In genomic region chr3:183823963-183824362, GRCh38 we compare ENCODE assay signal across 10 cellular contexts. TPM values are rescaled to one million over a fixed set of nuclear protein-coding genes. Genes with fewer than 3 reads are reported as not detected.
DNase-seq lines count a peak whose midpoint lies in the region; ATAC-seq, FAIRE-seq and TF ChIP-seq lines count a peak whose summit lies in the region.
"Had no signal": no experiment of that assay in that cellular context is flagged by ENCODE, and none has a peak within 500 bp of the region (broad histone marks: within the 10 kb centered on the region; RNA-seq: fewer than 3 reads in every experiment).

No MANE protein-coding gene starts in this region.

- H3K79me2 ChIP-seq in SK-N-SH (ENCODE audit: insufficient read depth) (no peaks in the 10 kb centered on the region), mammary epithelial cell (ENCODE audit: insufficient read depth, low read length) (no peaks in the 10 kb centered on the region)

- TF ChIP-seq EP300 in SK-N-SH (IDR thresholded peaks at IDR 0.05; ENCODE audit: borderline replicate concordance in 1 of 2, low read depth in 1 of 2, low read length in 1 of 2), result no peak

- in situ Hi-C loops in mammary epithelial cell (cut with MboI; ENCODE audit: low sequenced_read_pairs in 2 of 2), result no loop called here
- in situ Hi-C loops in gastrocnemius medialis (cut with MboI; ENCODE audit: low sequenced_read_pairs in 4 of 4), result no loop called here

- H3K9me2 ChIP-seq in SK-N-SH, result no peaks in the 10 kb centered on the region

- no peaks in the 10 kb centered on the region for H3K9me3 ChIP-seq in SK-N-SH
- H3K9me3 ChIP-seq in mammary epithelial cell (replicated peaks; ENCODE audit: insufficient read depth, low read length), result no peaks in the 10 kb centered on the region
- no peaks in the 10 kb centered on the region for H3K9me3 ChIP-seq in gastrocnemius medialis
- no peaks in the 10 kb centered on the region for H3K9me3 ChIP-seq in pancreas

- H3K27me3 ChIP-seq in SK-N-SH (ENCODE audit: insufficient read depth) (no peaks in the 10 kb centered on the region), mammary epithelial cell (ENCODE audit: insufficient read depth, low read length) (no peaks in the 10 kb centered on the region), gastrocnemius medialis (no peaks in the 10 kb centered on the region), pancreas (no peaks in the 10 kb centered on the region)

- H4K20me1 ChIP-seq in SK-N-SH (ENCODE audit: insufficient read depth), result 0 out of 2 replicates have a peak, but pooled peaks cover 3% of the 10 kb centered on the region
- H4K20me1 ChIP-seq in mammary epithelial cell (ENCODE audit: insufficient read depth, low read length), result no peaks in the 10 kb centered on the region

- no peak overlapping the region for H3K27ac ChIP-seq in SK-N-SH (ENCODE audit: low read depth in 2 of 2, low read length in 1 of 2)
- no peak overlapping the region for H3K27ac ChIP-seq in mammary epithelial cell (ENCODE audit: insufficient read depth, low read depth, low read length)
- H3K27ac ChIP-seq in gastrocnemius medialis, result peak overlapping the region in 3 of 4 donors; percentile 57 to 69 (median 61)
- H3K27ac ChIP-seq in pancreas, result no peak overlapping the region

- DNase-seq in SK-N-SH (no peak), NCI-H345 (lab: John Stamatoyannopoulos, UW) (peak; percentile 67), mammary epithelial cell (no peak), gastrocnemius medialis (no peak), islet precursor cell (no peak), pancreas (no peak), GDM1 (lab: John Stamatoyannopoulos, UW) (no peak)
- DNase-seq: IMR-90 had no signal

- POLR2A ChIA-PET in SK-N-SH (lab: Yijun Ruan, JAX), result interaction anchor here (2.7 kb wide), 1 partner anchor 61 kb away, joined by 9 read pairs; the partner anchor contains the start of gene PARL

- no peak for TF ChIP-seq POLR2A in gastrocnemius medialis (IDR thresholded peaks at IDR 0.05)

- peaks cover 11% of the 10 kb centered on the region for H3F3A ChIP-seq in SK-N-SH (replicated peaks; ENCODE audit: insufficient read depth)

- H3K4me1 ChIP-seq in SK-N-SH (ENCODE audit: control insufficient read depth in 1 of 2, insufficient read depth in 2 of 2, low read depth in 1 of 2, low read length in 1 of 2) (peaks cover 0 to 22% of the 10 kb centered on the region in 2 experiments; a peak in 2 of 4 replicates), mammary epithelial cell (ENCODE audit: insufficient read depth, low read length) (peaks cover 28% of the 10 kb centered on the region), gastrocnemius medialis (peaks cover 23 to 29% of the 10 kb centered on the region in 2 donors), pancreas (peaks cover 0 to 7% (median 0%) of the 10 kb centered on the region in 3 donors)

- H3K36me3 ChIP-seq in SK-N-SH (replicated peaks in 1 of 2; ENCODE audit: control insufficient read depth in 1 of 2, insufficient read depth in 2 of 2, low read length in 1 of 2) (peaks cover 0 to 7% of the 10 kb centered on the region in 2 experiments), mammary epithelial cell (ENCODE audit: insufficient read depth, low read length) (no peaks in the 10 kb centered on the region), gastrocnemius medialis (no peaks in the 10 kb centered on the region), pancreas (no peaks in the 10 kb centered on the region)

- peak overlapping the region; percentile 61; a peak in 2 of 4 replicates for H3K4me3 ChIP-seq in SK-N-SH (ENCODE audit: low read depth in 2 of 2, low read length in 1 of 2)
- H3K4me3 ChIP-seq in mammary epithelial cell (replicated peaks in 1 of 3; ENCODE audit: insufficient read depth in 1 of 3, low read depth in 2 of 3, low read length in 3 of 3), result peak overlapping the region; percentile 48 to 86 (median 80)
- peak overlapping the region in 3 of 4 donors; percentile 52 to 71 (median 57) for H3K4me3 ChIP-seq in gastrocnemius medialis
- peak overlapping the region in 2 of 4 donors; percentile 66 to 84 for H3K4me3 ChIP-seq in pancreas

- TF ChIP-seq RAD21 in SK-N-SH (IDR thresholded peaks at IDR 0.05; ENCODE audit: low read length), result peak; percentile 15; the same call in 1 of the 2 replicates

- TF ChIP-seq CTCF in SK-N-SH (IDR thresholded peaks at IDR 0.05), result no peak
- TF ChIP-seq CTCF in mammary epithelial cell (conservative IDR thresholded peaks at IDR 0.05 in 1 of 2, IDR thresholded peaks at IDR 0.05 in 1 of 2; ENCODE audit: extremely low read depth in 1 of 2, insufficient read depth in 1 of 2, low read depth in 1 of 2, low read length in 2 of 2), result peak in 1 of 2 donors; percentile 32
- peak in 1 of 5 experiments; percentile 12 for TF ChIP-seq CTCF in gastrocnemius medialis (IDR thresholded peaks at IDR 0.05 in 4 of 5, conservative IDR thresholded peaks at IDR 0.05 in 1 of 5)
- TF ChIP-seq CTCF in pancreas (IDR thresholded peaks at IDR 0.05), result no peak

- BruUV-seq in mammary epithelial cell (replicated peaks; lab: Mats Ljungman, UMichigan), result no TSS peak

- 93% methylated on average over 5 of the region's 5 CpGs for WGBS in SK-N-SH (ENCODE audit: low lambda C conversion rate)
- WGBS in mammary epithelial cell (ENCODE audit: low coverage, missing lambda C conversion rate), result 43% methylated on average over 5 of the region's 5 CpGs
- 69 to 73% methylated on average over 5 of the region's 5 CpGs for WGBS in pancreas, 2 donors

- dilution Hi-C loops in mammary epithelial cell (cut with HindIII; ENCODE audit: low sequenced_read_pairs), result no loop called here

- H3K4me2 ChIP-seq in SK-N-SH, result peak overlapping the region; percentile 82
- peak overlapping the region; percentile 90 for H3K4me2 ChIP-seq in mammary epithelial cell (ENCODE audit: insufficient read depth, low read depth, low read length)

- CTCF ChIA-PET in SK-N-SH (lab: Yijun Ruan, JAX) (interaction anchor here (1.2 to 3.2 kb wide), 4 partner anchors 8 to 57 kb away, joined by 3 to 14 read pairs (median 6); no protein-coding TSS in a partner anchor), mammary epithelial cell (lab: Charles Lee; ENCODE audit: low non-redundant PET) (no interaction called here)

- H3K9ac ChIP-seq in SK-N-SH (peak overlapping the region; percentile 41; the same call in 1 of the 2 replicates), mammary epithelial cell (ENCODE audit: insufficient read depth, low read length) (no peak overlapping the region)

- no peak for ATAC-seq in SK-N-SH treated with all-trans-retinoic acid at 6 μM for 48 hours
- ATAC-seq in gastrocnemius medialis, result peak; percentile 35 to 37
- no peak for ATAC-seq in pancreas

- no peak for FAIRE-seq in pancreas (lab: Jason Lieb, UNC)
- FAIRE-seq: TTC549 had no signal

- intact Hi-C loops in mammary epithelial cell (cut with micrococcal nuclease), result loop anchor here (2.0 kb wide), 1 partner anchor 61 kb away; the partner anchor contains the start of gene PARL
- intact Hi-C loops in gastrocnemius medialis (cut with DNase I; ENCODE audit: low total_unique reads), result no loop called here
- intact Hi-C loops in pancreas (cut with DNase I), result no loop called here

- H2AFZ ChIP-seq in SK-N-SH (ENCODE audit: low read depth) (no peak overlapping the region), mammary epithelial cell (ENCODE audit: low read depth, low read length) (no peak overlapping the region)

TF ChIP-seq in SK-N-SH, 30 proteins besides CTCF, POLR2A, EP300 and RAD21:
- TF ChIP-seq FOSL2 (IDR thresholded peaks at IDR 0.05; ENCODE audit: borderline replicate concordance, low read depth) (no peak), NFIC (IDR thresholded peaks at IDR 0.05; ENCODE audit: borderline replicate concordance) (no peak)
TF ChIP-seq in SK-N-SH: peak in this region for 0.

TF ChIP-seq in SK-N-SH treated with all-trans-retinoic acid at 6 μM for 48 hours, 23 proteins besides CTCF, POLR2A, EP300 and RAD21 (continues in another document):
- TF ChIP-seq SNAI2 (CRISPR knock-in tag; IDR thresholded peaks at IDR 0.05) (no peak), TSHZ2 (CRISPR knock-in tag; IDR thresholded peaks at IDR 0.05) (no peak), CSDC2 (CRISPR knock-in tag; IDR thresholded peaks at IDR 0.05) (no peak), ZNF565 (CRISPR knock-in tag; conservative IDR thresholded peaks at IDR 0.05; ENCODE audit: low read depth) (no peak), RARB (CRISPR knock-in tag; IDR thresholded peaks at IDR 0.05) (no peak)

RNA-seq across cellular contexts. Expression of gene MAP6D1, which starts 1.4 kb away (rescaled TPM):
- polyA plus RNA-seq in SK-N-SH (2012; rRNA removed), result 2.6 and 3.4 TPM in 2 replicates
- 2.0 and 3.3 TPM in 2 replicates for polyA plus RNA-seq in SK-N-SH (2012; cell fraction: cytosol; rRNA removed)
- polyA plus RNA-seq in SK-N-SH (2012; cell fraction: nucleus; rRNA removed), result 3.0 and 4.1 TPM in 2 replicates
- total RNA-seq in mammary epithelial cell, result 1 to 10 TPM; 1.1 to 4.0 TPM
- polyA plus RNA-seq in mammary epithelial cell, result 4.0 TPM
- polyA minus RNA-seq in mammary epithelial cell, result 4.5 TPM
- total RNA-seq in gastrocnemius medialis, result 10 to 100 TPM in 2 of 4 donors, 1 to 10 TPM in 2; 2.5 to 13.8 (median 9.7) TPM
- 1 to 10 TPM; 2.5 to 6.3 (median 3.7) TPM for total RNA-seq in pancreas
- polyA plus RNA-seq in pancreas, result 1 to 10 TPM; 1.4 to 2.7 TPM

Comparison
In these comparisons a context has a peak if more than half of its experiments do, and no peak if none do; other contexts are left out.
1. H3K27ac ChIP-seq: peak in gastrocnemius medialis (3 of 4); none in SK-N-SH (0 of 2), mammary epithelial cell (single experiment) and pancreas (0 of 4).
2. ATAC-seq: peak in gastrocnemius medialis (2 of 2); none in SK-N-SH treated with all-trans-retinoic acid at 6 μM for 48 hours (single experiment) and pancreas (0 of 4).